Comparison of ENCODE assay signal across 29 cellular contexts in genomic region chr16:57916735-57917450, GRCh38. TPM values are rescaled to one million over a fixed set of nuclear protein-coding genes. Genes with fewer than 3 reads are reported as not detected.
DNase-seq lines count a peak whose midpoint lies in the region; ATAC-seq and TF ChIP-seq lines count a peak whose summit lies in the region.
"Had no signal": no experiment of that assay in that cellular context is flagged by ENCODE, and none has a peak within 500 bp of the region (broad histone marks: within the 10 kb centered on the region; RNA-seq: fewer than 3 reads in every experiment).

No MANE protein-coding gene starts in this region.

- 0 out of 2 replicates have a peak overlapping the region, but pooled peaks have one; percentile 72 for H2AFZ ChIP-seq in GM23338
- no peak overlapping the region for H2AFZ ChIP-seq in PC-9

- ATAC-seq in GM23338 (no peak), GM19452 (IDR thresholded peaks at IDR 0.05; ENCODE audit: unreplicated experiment) (no peak), GM19467 (IDR thresholded peaks at IDR 0.05; ENCODE audit: unreplicated experiment) (no peak), GM18519 (IDR thresholded peaks at IDR 0.05; ENCODE audit: low FRiP score, unreplicated experiment) (no peak)
- ATAC-seq: natural killer cell treated with Interleukin-12 subunit alpha and Interleukin-12 subunit beta and Interleukin-15 and Interleukin-18, amount 100 ng/mL, for 72 hours had no signal

- H3K9me2 ChIP-seq in GM23338 (ENCODE audit: insufficient read depth), result no peaks in the 10 kb centered on the region
- H3K9me2 ChIP-seq in PC-9 (ENCODE audit: insufficient read depth), result no peaks in the 10 kb centered on the region

- BruUV-seq in PC-9 (replicated peaks; lab: Mats Ljungman, UMichigan), result no TSS peak

- no peaks in the 10 kb centered on the region for H3K9me3 Mint-ChIP-seq in GM23338
- H3K9me3 Mint-ChIP-seq in activated CD4-positive, alpha-beta T cell treated with anti-CD3 and anti-CD28 coated beads, Interleukin-2, amount 10 ng/mL, durations not matched to agents 24 days and 14 days, result no peaks in the 10 kb centered on the region
- H3K9me3 Mint-ChIP-seq: activated T-helper 1 cell treated with anti-CD3 and anti-CD28 coated beads, Interleukin-12 subunit alpha, Interleukin-12 subunit beta, Interleukin-2, Interleukin-4 antibody, amounts not matched to agents 30 ng/mL and 10 ng/mL and 1 ng/mL, durations not matched to agents 14 hours and 24 hours and 36 hours; natural killer cell treated with Interleukin-12 subunit alpha and Interleukin-12 subunit beta and Interleukin-15 and Interleukin-18, amount 100 ng/mL, for 72 hours had no signal

- CTCF ChIA-PET in PC-9 (lab: Charles Lee), result no interaction called here

- H3K4me1 ChIP-seq in GM23338 (ENCODE audit: insufficient read depth) (no peaks in the 10 kb centered on the region; the same call in 1 of the 2 replicates), PC-9 (replicated peaks; ENCODE audit: insufficient read depth) (peaks cover 27% of the 10 kb centered on the region)
- H3K4me1 ChIP-seq: colonic mucosa, suprapubic skin had no signal

- H3K4me3 ChIP-seq in GM23338, result no peak overlapping the region
- H3K4me3 ChIP-seq in PC-9, result peak overlapping the region; percentile 3; the same call in 1 of the 2 replicates
- H3K4me3 ChIP-seq: colonic mucosa, suprapubic skin had no signal

- intact Hi-C loops in PC-9 (cut with micrococcal nuclease; ENCODE audit: unreplicated experiment), result loop anchor here (5.0 kb wide), 1 partner anchor 80 kb away; no protein-coding TSS in a partner anchor
- intact Hi-C loops in activated CD4-positive, alpha-beta T cell treated with anti-CD3 and anti-CD28 coated beads, Interleukin-2, amount 10 ng/mL, durations not matched to agents 24 days and 14 days (cut with micrococcal nuclease), result no loop called here

- H3K27me3 Mint-ChIP-seq in GM23338 (ENCODE audit: insufficient read depth, low read depth, poor library complexity), result peaks cover under 1% of the 10 kb centered on the region
- no peaks in the 10 kb centered on the region for H3K27me3 Mint-ChIP-seq in activated CD4-positive, alpha-beta T cell treated with anti-CD3 and anti-CD28 coated beads, Interleukin-2, amount 10 ng/mL, durations not matched to agents 24 days and 14 days
- H3K27me3 Mint-ChIP-seq: natural killer cell treated with Interleukin-12 subunit alpha and Interleukin-12 subunit beta and Interleukin-15 and Interleukin-18, amount 100 ng/mL, for 72 hours had no signal

- no peak for DNase-seq in GM23338 (ENCODE audit: low spot score)
- DNase-seq in PC-9, result peak; percentile 82 to 97
- peak; percentile 57 for DNase-seq in epithelial cell of prostate (ENCODE audit: low read depth, low spot score)
- peak; percentile 61 for DNase-seq in renal cortical epithelial cell (ENCODE audit: low read depth)
- DNase-seq in activated CD4-positive, alpha-beta T cell treated with anti-CD3 and anti-CD28 coated beads, Interleukin-2, amount 10 ng/mL, durations not matched to agents 24 days and 14 days, result no peak
- DNase-seq: activated B cell treated with CpG ODN at 0.5 μM for 24 hours; activated naive CD4-positive, alpha-beta T cell treated with anti-CD3 and anti-CD28 coated beads, Interleukin-2, amount 50 U/mL, for 16 hours; amniotic stem cell; brain microvascular endothelial cell; CD4-positive, CD25-positive, alpha-beta regulatory T cell; colonic mucosa; effector CD8-positive, alpha-beta T cell; foreskin fibroblast; Kasumi-1; NCI-H1694; NCI-H510A; OCI-M1; stimulated activated naive CD4-positive, alpha-beta T cell; SW 1271 had no signal

- H3K4me3 Mint-ChIP-seq in GM23338, result no peak overlapping the region
- no peak overlapping the region for H3K4me3 Mint-ChIP-seq in activated CD4-positive, alpha-beta T cell treated with anti-CD3 and anti-CD28 coated beads, Interleukin-2, amount 10 ng/mL, durations not matched to agents 24 days and 14 days
- H3K4me3 Mint-ChIP-seq: activated B cell treated with CpG ODN at 0.5 μM for 24 hours; activated T-helper 1 cell treated with anti-CD3 and anti-CD28 coated beads, Interleukin-12 subunit alpha, Interleukin-12 subunit beta, Interleukin-2, Interleukin-4 antibody, amounts not matched to agents 30 ng/mL and 10 ng/mL and 1 ng/mL, durations not matched to agents 14 hours and 24 hours and 36 hours; CD4-positive, CD25-positive, alpha-beta regulatory T cell; natural killer cell treated with Interleukin-12 subunit alpha and Interleukin-12 subunit beta and Interleukin-15 and Interleukin-18, amount 100 ng/mL, for 72 hours had no signal

- H3F3A ChIP-seq in GM23338 (replicated peaks; ENCODE audit: low read depth) (no peaks in the 10 kb centered on the region), PC-9 (ENCODE audit: insufficient read depth, low read depth) (peaks cover 34% of the 10 kb centered on the region)

- H4K20me1 ChIP-seq in GM23338 (replicated peaks; ENCODE audit: insufficient read depth) (no peaks in the 10 kb centered on the region), PC-9 (ENCODE audit: insufficient read depth) (no peaks in the 10 kb centered on the region)

- H3K4me2 ChIP-seq in GM23338 (no peak overlapping the region), PC-9 (peak overlapping the region; percentile 61)

- no peaks in the 10 kb centered on the region for H3K36me3 Mint-ChIP-seq in GM23338 (ENCODE audit: low read depth)
- no peaks in the 10 kb centered on the region for H3K36me3 Mint-ChIP-seq in activated CD4-positive, alpha-beta T cell treated with anti-CD3 and anti-CD28 coated beads, Interleukin-2, amount 10 ng/mL, durations not matched to agents 24 days and 14 days (ENCODE audit: low read depth)
- H3K36me3 Mint-ChIP-seq: CD4-positive, CD25-positive, alpha-beta regulatory T cell; natural killer cell treated with Interleukin-12 subunit alpha and Interleukin-12 subunit beta and Interleukin-15 and Interleukin-18, amount 100 ng/mL, for 72 hours had no signal

- H3K9me3 ChIP-seq in PC-9 (ENCODE audit: insufficient read depth, low read depth), result no peaks in the 10 kb centered on the region
- H3K9me3 ChIP-seq: colonic mucosa, suprapubic skin had no signal

- H3K27me3 ChIP-seq in GM23338 (ENCODE audit: insufficient read depth), result no peaks in the 10 kb centered on the region
- H3K27me3 ChIP-seq in PC-9 (ENCODE audit: insufficient read depth, low read depth), result no peaks in the 10 kb centered on the region
- H3K27me3 ChIP-seq: colonic mucosa, suprapubic skin had no signal

- POLR2A ChIA-PET in PC-9 (lab: Charles Lee; ENCODE audit: unreplicated experiment), result interaction anchor here (0.8 kb wide), 1 partner anchor 77 kb away, joined by 3 read pairs; no protein-coding TSS in a partner anchor

- H3K4me1 Mint-ChIP-seq in GM23338, result peaks cover 11% of the 10 kb centered on the region
- no peaks in the 10 kb centered on the region for H3K4me1 Mint-ChIP-seq in activated CD4-positive, alpha-beta T cell treated with anti-CD3 and anti-CD28 coated beads, Interleukin-2, amount 10 ng/mL, durations not matched to agents 24 days and 14 days
- H3K4me1 Mint-ChIP-seq: activated B cell treated with CpG ODN at 0.5 μM for 24 hours; CD4-positive, CD25-positive, alpha-beta regulatory T cell had no signal

- H3K36me3 ChIP-seq in GM23338 (ENCODE audit: insufficient read depth) (no peaks in the 10 kb centered on the region), PC-9 (ENCODE audit: low read depth) (no peaks in the 10 kb centered on the region)
- H3K36me3 ChIP-seq: brain microvascular endothelial cell, colonic mucosa, suprapubic skin had no signal

- H3K79me2 ChIP-seq in GM23338 (replicated peaks; ENCODE audit: insufficient read depth) (no peaks in the 10 kb centered on the region), PC-9 (ENCODE audit: low read depth) (no peaks in the 10 kb centered on the region)

- TF ChIP-seq CTCF in GM23338 (conservative IDR thresholded peaks at IDR 0.05; ENCODE audit: low read depth in 2 of 2) (no peak), PC-9 (conservative IDR thresholded peaks at IDR 0.05) (no peak)

- H3K27ac Mint-ChIP-seq in GM23338, result no peak overlapping the region
- no peak overlapping the region for H3K27ac Mint-ChIP-seq in activated CD4-positive, alpha-beta T cell treated with anti-CD3 and anti-CD28 coated beads, Interleukin-2, amount 10 ng/mL, durations not matched to agents 24 days and 14 days
- H3K27ac Mint-ChIP-seq: activated B cell treated with CpG ODN at 0.5 μM for 24 hours; activated T-helper 1 cell treated with anti-CD3 and anti-CD28 coated beads, Interleukin-12 subunit alpha, Interleukin-12 subunit beta, Interleukin-2, Interleukin-4 antibody, amounts not matched to agents 30 ng/mL and 10 ng/mL and 1 ng/mL, durations not matched to agents 14 hours and 24 hours and 36 hours; CD4-positive, CD25-positive, alpha-beta regulatory T cell; natural killer cell treated with Interleukin-12 subunit alpha and Interleukin-12 subunit beta and Interleukin-15 and Interleukin-18, amount 100 ng/mL, for 72 hours had no signal

- H3K27ac ChIP-seq in GM23338 (ENCODE audit: low read depth) (no peak overlapping the region), PC-9 (peak overlapping the region; percentile 33; the same call in 1 of the 2 replicates), epithelial cell of prostate (peak overlapping the region; percentile 76)
- H3K27ac ChIP-seq: brain microvascular endothelial cell, colonic mucosa, suprapubic skin had no signal

TF ChIP-seq in GM23338, 12 proteins besides CTCF, POLR2A, EP300 and RAD21 (continues in another document):
- no peak for TF ChIP-seq EZH2 (IDR thresholded peaks at IDR 0.05; ENCODE audit: low read depth, unreplicated experiment)
- TF ChIP-seq ETS1 (IDR thresholded peaks at IDR 0.05), result no peak

RNA-seq across cellular contexts. Expression of gene CNGB1, which starts 54.0 kb away (rescaled TPM):
- not detected in 2 replicates for total RNA-seq in GM23338 (2014; rRNA removed; shearing (Covaris generic))
- not detected in 2 replicates for polyA plus RNA-seq in GM23338 (2016; fragmentation: Nextera tagmentation; extraction: Ambion mirVana)
- 1.1 and 2.6 TPM in 2 replicates for total RNA-seq in PC-9 (2021)
- 0.35 and 0.60 TPM in 2 replicates for total RNA-seq in renal cortical epithelial cell
- not detected in 2 replicates for total RNA-seq in activated CD4-positive, alpha-beta T cell treated with anti-CD3 and anti-CD28 coated beads, Interleukin-2, amount 10 ng/mL, durations not matched to agents 24 days and 14 days
- total RNA-seq: activated B cell treated with CpG ODN at 0.5 μM for 24 hours; activated T-helper 1 cell treated with anti-CD3 and anti-CD28 coated beads, Interleukin-12 subunit alpha, Interleukin-12 subunit beta, Interleukin-2, Interleukin-4 antibody, amounts not matched to agents 30 ng/mL and 10 ng/mL and 1 ng/mL, durations not matched to agents 14 hours and 24 hours and 36 hours; CD4-positive, CD25-positive, alpha-beta regulatory T cell; lower leg skin; mononuclear cell; natural killer cell treated with Interleukin-12 subunit alpha and Interleukin-12 subunit beta and Interleukin-15 and Interleukin-18, amount 100 ng/mL, for 72 hours; osteoblast had no signal
- polyA plus RNA-seq: CD4-positive, CD25-positive, alpha-beta regulatory T cell; urinary bladder had no signal

Comparison
In these comparisons a context has a peak if more than half of its experiments do, and no peak if none do; other contexts are left out.
1. DNase-seq: peak in PC-9 (2 of 2), epithelial cell of prostate (single experiment) and renal cortical epithelial cell (single experiment); none in GM23338 (single experiment) and activated CD4-positive, alpha-beta T cell treated with anti-CD3 and anti-CD28 coated beads, Interleukin-2, amount 10 ng/mL, durations not matched to agents 24 days and 14 days (single experiment).